19 cellular contexts compared by ENCODE assay signal in genomic region chr7:66950763-66951162, GRCh38. TPM values are rescaled to one million over a fixed set of nuclear protein-coding genes. Genes with fewer than 3 reads are reported as not detected.
DNase-seq lines count a peak whose midpoint lies in the region; ATAC-seq and TF ChIP-seq lines count a peak whose summit lies in the region.
"Had no signal": no experiment of that assay in that cellular context is flagged by ENCODE, and none has a peak within 500 bp of the region (broad histone marks: within the 10 kb centered on the region; RNA-seq: fewer than 3 reads in every experiment).

No MANE protein-coding gene starts in this region.

- no peak for ATAC-seq in HG03135 (IDR thresholded peaks at IDR 0.05; ENCODE audit: unreplicated experiment)
- ATAC-seq: left cardiac atrium had no signal

- no peak overlapping the region for H3K4me3 ChIP-seq in astrocyte of the spinal cord (ENCODE audit: low read depth, low read length)
- H3K4me3 ChIP-seq in skeletal muscle cell (ENCODE audit: low read depth, low read length): no peak overlapping the region
- H3K4me3 ChIP-seq: hepatocyte, SK-N-MC had no signal

- no peak overlapping the region for H3K4me3 Mint-ChIP-seq in osteocyte (ENCODE audit: unreplicated experiment)
- H3K4me3 Mint-ChIP-seq: activated naive CD8-positive, alpha-beta T cell had no signal

- H3K27ac Mint-ChIP-seq in osteocyte (ENCODE audit: unreplicated experiment): no peak overlapping the region
- H3K27ac Mint-ChIP-seq: activated naive CD8-positive, alpha-beta T cell; progenitor cell of endocrine pancreas had no signal

- no peaks in the 10 kb centered on the region for H3K9me3 Mint-ChIP-seq in osteocyte (ENCODE audit: unreplicated experiment)

- in situ Hi-C loops in astrocyte of the spinal cord (cut with HindIII; ENCODE audit: low sequenced_read_pairs): no loop called here

- DNase-seq in HT1080 (ENCODE audit: low read depth) (peak; percentile 61), astrocyte of the spinal cord (ENCODE audit: low read depth, low spot score) (peak; percentile 17), hippocampal formation (lab: John Stamatoyannopoulos, UW) (peak; percentile 31 to 69), skeletal muscle cell (ENCODE audit: low read depth) (peak; percentile 17), SW480 (ENCODE audit: low spot score) (no peak), osteocyte (ENCODE audit: extremely low spot score, unreplicated experiment) (no peak)
- no peak for DNase-seq in stimulated activated CD4-positive, alpha-beta T cell treated with anti-CD3 and anti-CD28 coated beads, Interleukin-4, amount 100 ng/mL, for 4 hours
- DNase-seq: activated CD4-positive, alpha-beta T cell treated with anti-CD3 and anti-CD28 coated beads for 48 hours; activated T-cell treated with anti-CD3 and anti-CD28 coated beads for 4 hours; AML-193; cerebellar nuclear complex; left cardiac atrium; NCI-H1436 treated with DMSO at 0.1 percent for 48 hours; NCI-H446 had no signal

- H3K36me3 Mint-ChIP-seq in osteocyte (ENCODE audit: unreplicated experiment): peaks cover 41% of the 10 kb centered on the region
- H3K36me3 Mint-ChIP-seq: activated naive CD8-positive, alpha-beta T cell had no signal

- TF ChIP-seq CTCF in astrocyte of the spinal cord (IDR thresholded peaks at IDR 0.05; ENCODE audit: low read depth, low read length) (no peak), osteocyte (IDR thresholded peaks at IDR 0.05) (no peak)

- peaks cover 12% of the 10 kb centered on the region for H3K4me1 Mint-ChIP-seq in osteocyte (ENCODE audit: unreplicated experiment)

- no peaks in the 10 kb centered on the region for H3K27me3 Mint-ChIP-seq in osteocyte (ENCODE audit: unreplicated experiment)
- H3K27me3 Mint-ChIP-seq: activated naive CD8-positive, alpha-beta T cell; progenitor cell of endocrine pancreas had no signal

RNA-seq across cellular contexts. Expression of gene TMEM248, which starts 29.7 kb away (rescaled TPM):
- 101 and 108 TPM in 2 replicates for total RNA-seq in HT1080 (2014; rRNA removed; shearing (Covaris generic))
- polyA plus RNA-seq in HT1080 (2015; cell fraction: cytosol; rRNA removed): 76.8 and 80.7 TPM in 2 replicates
- 51.1 and 58.8 TPM in 2 replicates for polyA plus RNA-seq in HT1080 (2015; cell fraction: nucleus; rRNA removed)
- total RNA-seq in osteocyte: 101 and 104 TPM in 2 replicates

RNA-seq across cellular contexts. Expression of gene SBDS, which starts 44.6 kb away (rescaled TPM):
- 102 and 108 TPM in 2 replicates for total RNA-seq in HT1080 (2014; rRNA removed; shearing (Covaris generic))
- polyA plus RNA-seq in HT1080 (2015; cell fraction: cytosol; rRNA removed): 83.0 and 92.6 TPM in 2 replicates
- polyA plus RNA-seq in HT1080 (2015; cell fraction: nucleus; rRNA removed): 50.5 and 58.8 TPM in 2 replicates
- 101 and 104 TPM in 2 replicates for total RNA-seq in osteocyte

RNA-seq across cellular contexts. Expression of gene TYW1, which starts 45.9 kb away (rescaled TPM):
- total RNA-seq in HT1080 (2014; rRNA removed; shearing (Covaris generic)): 13.2 and 13.4 TPM in 2 replicates
- 11.7 and 13.0 TPM in 2 replicates for polyA plus RNA-seq in HT1080 (2015; cell fraction: cytosol; rRNA removed)
- 20.3 and 21.1 TPM in 2 replicates for polyA plus RNA-seq in HT1080 (2015; cell fraction: nucleus; rRNA removed)
- total RNA-seq in osteocyte: 16.3 and 17.2 TPM in 2 replicates

Comparison
In these comparisons a context has a peak if more than half of its experiments do, and no peak if none do; other contexts are left out.
1. DNase-seq: peak in HT1080 (single experiment), astrocyte of the spinal cord (single experiment), hippocampal formation (2 of 2) and skeletal muscle cell (single experiment); none in SW480 (single experiment), osteocyte (single experiment) and stimulated activated CD4-positive, alpha-beta T cell treated with anti-CD3 and anti-CD28 coated beads, Interleukin-4, amount 100 ng/mL, for 4 hours (0 of 2).